Comparison of ENCODE assay signal across 9 cellular contexts in the genomic region with DNA sequence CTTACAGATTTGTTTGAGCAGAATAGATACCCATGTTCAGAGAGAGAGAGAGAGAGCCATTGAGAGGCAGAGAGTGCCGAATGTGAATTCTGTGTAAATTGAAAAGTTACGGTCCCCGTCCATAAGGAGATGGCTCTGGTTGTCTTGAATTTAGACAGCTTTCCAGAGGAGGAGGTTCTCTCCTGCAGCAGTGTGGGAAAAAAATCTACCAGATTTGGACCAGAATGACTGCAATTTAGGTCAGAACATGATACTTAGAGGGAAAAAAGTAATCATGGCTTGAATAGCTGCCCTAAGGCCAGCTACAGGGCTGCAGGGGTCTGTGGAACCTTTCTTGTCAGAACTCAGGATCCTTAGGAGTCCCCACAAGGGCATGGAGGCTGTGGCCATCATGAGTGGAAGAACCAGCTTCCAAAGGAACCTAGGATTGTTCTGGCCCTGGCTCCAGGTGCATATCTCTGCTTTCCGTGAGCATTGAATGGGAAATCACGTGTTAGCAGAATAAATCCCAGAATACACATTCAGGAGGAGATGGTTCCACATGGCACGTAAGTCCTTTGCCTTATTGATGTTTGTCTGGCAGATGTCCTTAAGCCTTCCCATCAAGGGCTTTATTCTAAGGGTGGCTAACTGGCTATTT. TPM values are rescaled to one million over a fixed set of nuclear protein-coding genes. Genes with fewer than 3 reads are reported as not detected.
A peak's percentile ranks its signal among the peaks of the same experiment; 100 is the strongest.
DNase-seq lines count a peak whose midpoint lies in the region; ATAC-seq and TF ChIP-seq lines count a peak whose summit lies in the region.
"Had no signal": no experiment of that assay in that cellular context is flagged by ENCODE, and none has a peak within 500 bp of the region (broad histone marks: within the 10 kb centered on the region; RNA-seq: fewer than 3 reads in every experiment).

No MANE protein-coding gene starts in this region.

- H3K9me3 ChIP-seq in subcutaneous abdominal adipose tissue (ENCODE audit: control insufficient read depth in 5 of 5, low read length in 5 of 5): no peaks in the 10 kb centered on the region

- CTCF ChIA-PET in T-cell (lab: Charles Lee): interaction anchor here (0.6 to 1.3 kb wide), 13 partner anchors 8 to 291 kb away, joined by 3 to 7 read pairs (median 3); no protein-coding TSS in a partner anchor
- CTCF ChIA-PET in HEK293T (lab: Yijun Ruan, JAX): interaction anchor here (0.6 to 3.9 kb wide), 4 partner anchors 12 to 181 kb away, joined by 3 to 17 read pairs (median 6); partner anchors contain the start of gene PITPNC1

- H3K4me1 Mint-ChIP-seq in activated T-cell treated with anti-CD3 and anti-CD28 coated beads, Interleukin-2, amount 50 U/mL, for 24 hours (ENCODE audit: low read depth): peaks cover 86% of the 10 kb centered on the region
- peaks cover 80 to 84% (median 84%) of the 10 kb centered on the region in 3 donors for H3K4me1 Mint-ChIP-seq in T-cell

- peaks cover 28% of the 10 kb centered on the region for H3K36me3 Mint-ChIP-seq in activated T-cell treated with anti-CD3 and anti-CD28 coated beads, Interleukin-2, amount 50 U/mL, for 24 hours (ENCODE audit: low read depth)
- peaks cover 38% of the 10 kb centered on the region for H3K36me3 Mint-ChIP-seq in T-cell

- H3K27ac Mint-ChIP-seq in activated T-cell treated with anti-CD3 and anti-CD28 coated beads, Interleukin-2, amount 50 U/mL, for 24 hours: peak overlapping the region; percentile 99
- H3K27ac Mint-ChIP-seq in T-cell: peak overlapping the region; percentile 97

- H3K4me3 ChIP-seq in subcutaneous abdominal adipose tissue (ENCODE audit: low read depth in 1 of 5, low read length in 5 of 5): no peak overlapping the region

- no peak for DNase-seq in activated T-cell treated with anti-CD3 and anti-CD28 coated beads, Interleukin-2, amount 50 U/mL, for 24 hours
- no peak for DNase-seq in activated T-cell treated with anti-CD3 and anti-CD28 coated beads, Interleukin-2, amount 50 U/mL, for 48 hours
- DNase-seq in T-cell: no peak
- no peak for DNase-seq in foreskin keratinocyte
- DNase-seq in effector CD8-positive, alpha-beta T cell (lab: John Stamatoyannopoulos, UW): no peak
- DNase-seq in SIG-M5 (lab: John Stamatoyannopoulos, UW): no peak
- DNase-seq in HEK293T (ENCODE audit: extremely low spot score): no peak
- DNase-seq: NCI-H1436 treated with DMSO at 0.1 percent for 48 hours had no signal

- H3K27me3 ChIP-seq in foreskin keratinocyte: no peaks in the 10 kb centered on the region
- no peaks in the 10 kb centered on the region for H3K27me3 ChIP-seq in subcutaneous abdominal adipose tissue (ENCODE audit: control insufficient read depth in 5 of 5, insufficient read depth in 4 of 5, low read length in 5 of 5)

- peaks cover 10% of the 10 kb centered on the region for H3K4me1 ChIP-seq in foreskin keratinocyte
- H3K4me1 ChIP-seq in subcutaneous abdominal adipose tissue (ENCODE audit: control insufficient read depth in 5 of 5, insufficient read depth in 5 of 5, low read length in 5 of 5): peaks cover 0 to 26% (median 8%) of the 10 kb centered on the region in 5 donors

- no peak for TF ChIP-seq CTCF in foreskin keratinocyte (conservative IDR thresholded peaks at IDR 0.05)

- no peak overlapping the region for H3K9ac ChIP-seq in subcutaneous abdominal adipose tissue (ENCODE audit: low read length in 5 of 5)

- no peaks in the 10 kb centered on the region for H3K9me3 Mint-ChIP-seq in activated T-cell treated with anti-CD3 and anti-CD28 coated beads, Interleukin-2, amount 50 U/mL, for 24 hours
- H3K9me3 Mint-ChIP-seq in T-cell: no peaks in the 10 kb centered on the region

- peak overlapping the region; percentile 74 for H3K4me3 Mint-ChIP-seq in activated T-cell treated with anti-CD3 and anti-CD28 coated beads, Interleukin-2, amount 50 U/mL, for 24 hours
- H3K4me3 Mint-ChIP-seq in T-cell: peak overlapping the region; percentile 70 to 82 (median 71)

- H3K27ac ChIP-seq in foreskin keratinocyte: peak overlapping the region; percentile 93
- peak overlapping the region; percentile 19 for H3K27ac ChIP-seq in subcutaneous abdominal adipose tissue (ENCODE audit: low read depth, low read length)

- no peaks in the 10 kb centered on the region for H3K27me3 Mint-ChIP-seq in activated T-cell treated with anti-CD3 and anti-CD28 coated beads, Interleukin-2, amount 50 U/mL, for 24 hours
- H3K27me3 Mint-ChIP-seq in T-cell: no peaks in the 10 kb centered on the region

- POLR2A ChIA-PET in T-cell (lab: Charles Lee) (interaction anchor here (0.6 to 1.7 kb wide), 6 partner anchors 44 to 88 kb away, joined by 3 to 13 read pairs (median 3); no protein-coding TSS in a partner anchor), HEK293T (lab: Yijun Ruan, JAX) (no interaction called here)

- peaks cover 0 to 2% (median 0%) of the 10 kb centered on the region in 5 donors for H3K36me3 ChIP-seq in subcutaneous abdominal adipose tissue (ENCODE audit: control insufficient read depth in 5 of 5, insufficient read depth in 5 of 5, low read length in 5 of 5)

- peak in 2 of 4 experiments; percentile 14 to 15 for ATAC-seq in T-cell (replicated peaks in 1 of 4)
- ATAC-seq in foreskin keratinocyte: no peak

TF ChIP-seq in HEK293T, 16 proteins besides CTCF, POLR2A, EP300 and RAD21:
- no peak for TF ChIP-seq ZNF384 (IDR thresholded peaks at IDR 0.05)
- no peak for TF ChIP-seq TARDBP (IDR thresholded peaks at IDR 0.05)
- TF ChIP-seq FOXM1 (IDR thresholded peaks at IDR 0.05; ENCODE audit: borderline replicate concordance): no peak
- TF ChIP-seq, protein P1, sequence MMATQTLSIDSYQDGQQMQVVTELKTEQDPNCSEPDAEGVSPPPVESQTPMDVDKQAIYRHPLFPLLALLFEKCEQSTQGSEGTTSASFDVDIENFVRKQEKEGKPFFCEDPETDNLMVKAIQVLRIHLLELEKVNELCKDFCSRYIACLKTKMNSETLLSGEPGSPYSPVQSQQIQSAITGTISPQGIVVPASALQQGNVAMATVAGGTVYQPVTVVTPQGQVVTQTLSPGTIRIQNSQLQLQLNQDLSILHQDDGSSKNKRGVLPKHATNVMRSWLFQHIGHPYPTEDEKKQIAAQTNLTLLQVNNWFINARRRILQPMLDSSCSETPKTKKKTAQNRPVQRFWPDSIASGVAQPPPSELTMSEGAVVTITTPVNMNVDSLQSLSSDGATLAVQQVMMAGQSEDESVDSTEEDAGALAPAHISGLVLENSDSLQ (IDR thresholded peaks at IDR 0.05): no peak
- no peak for TF ChIP-seq LEF1 (IDR thresholded peaks at IDR 0.05; ENCODE audit: borderline replicate concordance)
- TF ChIP-seq SP1 (IDR thresholded peaks at IDR 0.05): no peak
- TF ChIP-seq HDGF (IDR thresholded peaks at IDR 0.05; ENCODE audit: borderline replicate concordance): no peak
- TF ChIP-seq L3MBTL2 (conservative IDR thresholded peaks at IDR 0.05): no peak
- no peak for TF ChIP-seq FOXK2 (IDR thresholded peaks at IDR 0.05)
- no peak for TF ChIP-seq FOXA1 (IDR thresholded peaks at IDR 0.05)
- no peak for TF ChIP-seq SUZ12 (IDR thresholded peaks at IDR 0.05)
- TF ChIP-seq CTBP1 (IDR thresholded peaks at IDR 0.05; ENCODE audit: borderline replicate concordance): no peak
- no peak for TF ChIP-seq NFRKB (IDR thresholded peaks at IDR 0.05)
- no peak for TF ChIP-seq ELF4 (IDR thresholded peaks at IDR 0.05)
- TF ChIP-seq BHLHE40 (IDR thresholded peaks at IDR 0.05; ENCODE audit: borderline replicate concordance): no peak
- TF ChIP-seq ARNT (IDR thresholded peaks at IDR 0.05): no peak

RNA-seq across cellular contexts. Expression of gene PITPNC1, which starts 13.0 kb away (rescaled TPM):
- 100 to 1,000 TPM in 3 of 5 donors, 10 to 100 TPM in 2; 82.6 to 132 (median 111) TPM for total RNA-seq in T-cell
- 58.4 and 64.8 TPM in 2 replicates for total RNA-seq in foreskin keratinocyte
- 56.4 and 57.3 TPM in 2 replicates for polyA plus RNA-seq in foreskin keratinocyte

RNA-seq across cellular contexts. Expression of gene PSMD12, which starts 23.7 kb away (rescaled TPM):
- 10 to 100 TPM; 28.1 to 49.9 (median 37.7) TPM for total RNA-seq in T-cell
- total RNA-seq in foreskin keratinocyte: 55.1 and 66.5 TPM in 2 replicates
- polyA plus RNA-seq in foreskin keratinocyte: 39.9 and 50.6 TPM in 2 replicates
